In genomic region chr16:81703177-81704155, GRCh38 we compare ENCODE assay signal across 8 cellular contexts.
DNase-seq lines count a peak whose midpoint lies in the region; ATAC-seq and TF ChIP-seq lines count a peak whose summit lies in the region.
"Had no signal": no experiment of that assay in that cellular context is flagged by ENCODE, and none has a peak within 500 bp of the region (broad histone marks: within the 10 kb centered on the region; RNA-seq: fewer than 3 reads in every experiment).

No MANE protein-coding gene starts in this region.

- H3K27me3 ChIP-seq in fibroblast of lung (ENCODE audit: control insufficient read depth, insufficient read depth, low read length): no peaks in the 10 kb centered on the region
- H3K27me3 ChIP-seq: body of pancreas had no signal

- H2AFZ ChIP-seq in fibroblast of lung (ENCODE audit: low read length): no peak overlapping the region

- DNase-seq in GM04504 (ENCODE audit: low read depth) (peak; percentile 70), RPMI7951 (ENCODE audit: low read depth) (peak; percentile 75), fibroblast of lung (ENCODE audit: low read depth in 2 of 2) (peak; percentile 87 to 96), renal cortical epithelial cell (ENCODE audit: low read depth) (peak; percentile 39), Ammon's horn (ENCODE audit: low spot score) (no peak)
- no peak for DNase-seq in activated CD4-positive, CD25-positive, alpha-beta regulatory T cell treated with anti-CD3 and anti-CD28 coated beads, Interleukin-2, amount 50 U/mL, for 72 hours
- DNase-seq: body of pancreas had no signal

- H3K4me3 ChIP-seq in fibroblast of lung (replicated peaks in 1 of 4; ENCODE audit: control extremely low read depth in 1 of 4, insufficient read depth in 1 of 4, low read depth in 3 of 4, low read length in 4 of 4): no peak overlapping the region
- H3K4me3 ChIP-seq: body of pancreas had no signal

- H4K20me1 ChIP-seq in fibroblast of lung (ENCODE audit: control insufficient read depth, extremely low read depth, insufficient read depth, low read length): no peaks in the 10 kb centered on the region

- no peak for ATAC-seq in GM21737 (IDR thresholded peaks at IDR 0.05; ENCODE audit: unreplicated experiment)
- ATAC-seq: body of pancreas had no signal

- H3K4me1 ChIP-seq in fibroblast of lung (ENCODE audit: control insufficient read depth, extremely low read depth, insufficient read depth, low read length): peaks cover 8% of the 10 kb centered on the region

- H3K9me3 ChIP-seq in fibroblast of lung (ENCODE audit: control insufficient read depth, insufficient read depth, low read depth, low read length): no peaks in the 10 kb centered on the region
- H3K9me3 ChIP-seq: body of pancreas had no signal

- no peak for TF ChIP-seq CTCF in fibroblast of lung (conservative IDR thresholded peaks at IDR 0.05 in 1 of 2, IDR thresholded peaks at IDR 0.05 in 1 of 2; ENCODE audit: low read depth in 1 of 2, low read length in 2 of 2)

- H3K36me3 ChIP-seq in fibroblast of lung (ENCODE audit: control insufficient read depth, insufficient read depth, low read length): peaks cover 2% of the 10 kb centered on the region

- H3K27ac ChIP-seq in fibroblast of lung (ENCODE audit: insufficient read depth, low read length): no peak overlapping the region
- H3K27ac ChIP-seq: body of pancreas had no signal

- no peak overlapping the region for H3K9ac ChIP-seq in fibroblast of lung (ENCODE audit: insufficient read depth, low read length)

- no peaks in the 10 kb centered on the region for H3K79me2 ChIP-seq in fibroblast of lung (ENCODE audit: control insufficient read depth, insufficient read depth, low read length)

- no peak overlapping the region for H3K4me2 ChIP-seq in fibroblast of lung (ENCODE audit: extremely low read depth, insufficient read depth, low read length)

Comparison
In these comparisons a context has a peak if more than half of its experiments do, and no peak if none do; other contexts are left out.
1. DNase-seq: peak in GM04504 (single experiment), RPMI7951 (single experiment), fibroblast of lung (2 of 2) and renal cortical epithelial cell (single experiment); none in Ammon's horn (single experiment) and activated CD4-positive, CD25-positive, alpha-beta regulatory T cell treated with anti-CD3 and anti-CD28 coated beads, Interleukin-2, amount 50 U/mL, for 72 hours (single experiment).